22 cellular contexts compared by ENCODE assay signal in genomic region chr11:15923169-15923568, GRCh38.
A peak's percentile ranks its signal among the peaks of the same experiment; 100 is the strongest.
DNase-seq lines count a peak whose midpoint lies in the region; ATAC-seq, FAIRE-seq and TF ChIP-seq lines count a peak whose summit lies in the region.
"Had no signal": no experiment of that assay in that cellular context is flagged by ENCODE, and none has a peak within 500 bp of the region (broad histone marks: within the 10 kb centered on the region; RNA-seq: fewer than 3 reads in every experiment).

No MANE protein-coding gene starts in this region.

- H3K27ac Mint-ChIP-seq in endodermal cell (no peak overlapping the region), neural progenitor cell (peak overlapping the region; percentile 75)
- H3K27ac Mint-ChIP-seq: activated CD4-positive, alpha-beta T cell treated with anti-CD3 and anti-CD28 coated beads, Interleukin-2, amount 10 ng/mL, durations not matched to agents 7 days and 5 days; activated naive CD4-positive, alpha-beta T cell treated with anti-CD3 and anti-CD28 coated beads, Interleukin-2, amount 50 U/mL, for 72 hours; effector memory CD8-positive, alpha-beta T cell; HFFc6 had no signal

- no peaks in the 10 kb centered on the region for H3F3A ChIP-seq in neural progenitor cell (ENCODE audit: low read depth)

- no peak overlapping the region for H3K4me2 ChIP-seq in neural progenitor cell

- ATAC-seq in GM21825 (IDR thresholded peaks at IDR 0.05; ENCODE audit: unreplicated experiment) = no peak
- ATAC-seq: activated naive CD4-positive, alpha-beta T cell treated with anti-CD3 and anti-CD28 coated beads, Interleukin-2, amount 50 U/mL, for 72 hours; effector memory CD8-positive, alpha-beta T cell had no signal

- H3K27me3 Mint-ChIP-seq in endodermal cell (ENCODE audit: insufficient read depth) (peaks cover 6% of the 10 kb centered on the region), neural progenitor cell (ENCODE audit: insufficient read depth, low read depth) (peaks cover 4% of the 10 kb centered on the region)
- H3K27me3 Mint-ChIP-seq: activated CD4-positive, alpha-beta T cell treated with anti-CD3 and anti-CD28 coated beads, Interleukin-2, amount 10 ng/mL, durations not matched to agents 7 days and 5 days had no signal

- H4K20me1 ChIP-seq in neural progenitor cell (ENCODE audit: low read depth) = no peaks in the 10 kb centered on the region

- H3K36me3 Mint-ChIP-seq in endodermal cell (ENCODE audit: low read depth) (no peaks in the 10 kb centered on the region), neural progenitor cell (no peaks in the 10 kb centered on the region)
- H3K36me3 Mint-ChIP-seq: activated naive CD4-positive, alpha-beta T cell treated with anti-CD3 and anti-CD28 coated beads, Interleukin-2, amount 50 U/mL, for 72 hours had no signal

- H3K4me3 Mint-ChIP-seq in endodermal cell (no peak overlapping the region), neural progenitor cell (no peak overlapping the region)
- H3K4me3 Mint-ChIP-seq: activated CD4-positive, alpha-beta T cell treated with anti-CD3 and anti-CD28 coated beads, Interleukin-2, amount 10 ng/mL, durations not matched to agents 7 days and 5 days; effector memory CD8-positive, alpha-beta T cell; HFFc6 had no signal

- peak; percentile 66 for TF ChIP-seq CTCF in endodermal cell (conservative IDR thresholded peaks at IDR 0.05)
- TF ChIP-seq CTCF in neural progenitor cell (IDR thresholded peaks at IDR 0.05) = peak; percentile 35
- no peak for TF ChIP-seq CTCF in GM13976 (IDR thresholded peaks at IDR 0.05; ENCODE audit: borderline replicate concordance, control extremely low read depth, extremely low read depth, insufficient read depth, missing control alignments)

- H3K4me1 ChIP-seq in endodermal cell (ENCODE audit: control insufficient read depth, insufficient read depth, low read length) = no peaks in the 10 kb centered on the region
- H3K4me1 ChIP-seq in neural progenitor cell = peaks cover 7% of the 10 kb centered on the region
- H3K4me1 ChIP-seq: right lobe of liver, SJCRH30 had no signal

- peak; percentile 60 for DNase-seq in H7
- DNase-seq in NCI-H526 treated with DMSO at 0.1 percent for 48 hours (lab: John Stamatoyannopoulos, UW) = peak; percentile 35
- peak; percentile 60 for DNase-seq in endodermal cell
- DNase-seq in neural progenitor cell (ENCODE audit: low spot score) = peak; percentile 31
- no peak for DNase-seq in GM13976 (ENCODE audit: low spot score)
- no peak for DNase-seq in urothelium cell line (ENCODE audit: low spot score)
- DNase-seq: activated CD4-positive, alpha-beta T cell treated with anti-CD3 and anti-CD28 coated beads, Interleukin-2, amount 10 ng/mL, durations not matched to agents 7 days and 5 days; activated T-cell treated with anti-CD3 and anti-CD28 coated beads, Interleukin-2, amount 50 U/mL, for 1 hour; effector memory CD8-positive, alpha-beta T cell; foreskin fibroblast; HFFc6; MV-4-11; SJCRH30; stimulated activated CD4-positive, alpha-beta T cell treated with anti-CD3 and anti-CD28 coated beads, Interleukin-2, amount 100 ng/mL, for 48 hours; T1000 had no signal

- no peaks in the 10 kb centered on the region for H3K79me2 ChIP-seq in neural progenitor cell (ENCODE audit: low read depth)

- in situ Hi-C loops in GM13976 (cut with MboI; ENCODE audit: low sequenced_read_pairs, unreplicated experiment) = no loop called here

- 60 to 65% methylated on average over 2 of the region's 2 CpGs for WGBS in endodermal cell (ENCODE audit: insufficient coverage in 1 of 2, insufficient read length in 1 of 2), 2 experiments

- FAIRE-seq in urothelium cell line (lab: Jason Lieb, UNC) = no peak

- H3K27ac ChIP-seq in endodermal cell (ENCODE audit: low read depth, low read length) (no peak overlapping the region), neural progenitor cell (no peak overlapping the region)
- H3K27ac ChIP-seq: C4-2B, cardiac muscle cell, neutrophil, right lobe of liver, SJCRH30, suprapubic skin had no signal

- H3K36me3 ChIP-seq in H7 (replicated peaks; ENCODE audit: control insufficient read depth, insufficient read depth, low read length) = no peaks in the 10 kb centered on the region
- no peaks in the 10 kb centered on the region for H3K36me3 ChIP-seq in endodermal cell (ENCODE audit: control insufficient read depth, insufficient read depth, low read length)
- H3K36me3 ChIP-seq in neural progenitor cell = no peaks in the 10 kb centered on the region
- H3K36me3 ChIP-seq: cardiac muscle cell, neutrophil, right lobe of liver, SJCRH30, suprapubic skin had no signal

- H3K27me3 ChIP-seq in H7 (ENCODE audit: control insufficient read depth, insufficient read depth, low read length) (no peaks in the 10 kb centered on the region), endodermal cell (ENCODE audit: control insufficient read depth, insufficient read depth, low read length, poor library complexity, severe bottlenecking) (no peaks in the 10 kb centered on the region), neural progenitor cell (no peaks in the 10 kb centered on the region)
- H3K27me3 ChIP-seq: cardiac muscle cell, neutrophil, right lobe of liver, SJCRH30, suprapubic skin had no signal

- H3K4me3 ChIP-seq in H7 (ENCODE audit: insufficient read depth, low read depth, low read length) (no peak overlapping the region), endodermal cell (ENCODE audit: low read length) (no peak overlapping the region), neural progenitor cell (no peak overlapping the region)
- H3K4me3 ChIP-seq: cardiac muscle cell, right lobe of liver, SJCRH30, suprapubic skin had no signal

- no peaks in the 10 kb centered on the region for H3K9me3 ChIP-seq in endodermal cell (ENCODE audit: control insufficient read depth, low read length)
- H3K9me3 ChIP-seq in neural progenitor cell (ENCODE audit: low read depth) = no peaks in the 10 kb centered on the region
- H3K9me3 ChIP-seq: neutrophil, right lobe of liver, SJCRH30, suprapubic skin had no signal

- H3K9me3 Mint-ChIP-seq in endodermal cell (no peaks in the 10 kb centered on the region), neural progenitor cell (no peaks in the 10 kb centered on the region)
- H3K9me3 Mint-ChIP-seq: activated CD4-positive, alpha-beta T cell treated with anti-CD3 and anti-CD28 coated beads, Interleukin-2, amount 10 ng/mL, durations not matched to agents 7 days and 5 days; activated naive CD4-positive, alpha-beta T cell treated with anti-CD3 and anti-CD28 coated beads, Interleukin-2, amount 50 U/mL, for 72 hours; HFFc6 had no signal

- H3K4me1 Mint-ChIP-seq in endodermal cell (peaks cover under 1% of the 10 kb centered on the region), neural progenitor cell (peaks cover 30% of the 10 kb centered on the region)
- H3K4me1 Mint-ChIP-seq: activated CD4-positive, alpha-beta T cell treated with anti-CD3 and anti-CD28 coated beads, Interleukin-2, amount 10 ng/mL, durations not matched to agents 7 days and 5 days had no signal

- H3K9ac ChIP-seq in endodermal cell (ENCODE audit: extremely low read depth, low read length, poor library complexity, severe bottlenecking) (no peak overlapping the region), neural progenitor cell (no peak overlapping the region)

- H2AFZ ChIP-seq in neural progenitor cell (replicated peaks) = no peak overlapping the region

Comparison
In these comparisons a context has a peak if more than half of its experiments do, and no peak if none do; other contexts are left out.
1. DNase-seq: peak in H7 (single experiment), NCI-H526 treated with DMSO at 0.1 percent for 48 hours (single experiment), endodermal cell (single experiment) and neural progenitor cell (single experiment); none in GM13976 (single experiment) and urothelium cell line (single experiment).